In the genomic region with DNA sequence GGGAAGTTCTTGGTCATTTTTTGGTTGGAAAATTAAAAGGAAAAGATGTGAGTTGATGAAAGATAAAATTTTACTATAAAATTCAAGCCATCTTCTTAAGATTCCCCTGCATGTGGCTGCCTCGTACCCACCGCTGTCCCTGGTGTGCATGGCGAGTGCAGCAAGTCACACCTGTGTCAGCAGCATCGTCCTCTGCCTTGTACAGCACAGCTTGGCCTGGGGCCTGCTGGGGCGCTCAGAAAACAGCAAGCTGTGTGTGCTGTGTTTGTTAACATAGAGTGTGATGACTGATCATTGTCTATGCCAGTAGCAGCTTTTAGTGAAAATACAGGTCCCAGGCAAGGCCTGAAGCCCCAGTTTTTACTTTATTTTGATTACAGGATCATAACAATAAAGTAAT, we compare ENCODE assay signal across 25 cellular contexts.
"Had no signal": no experiment of that assay in that cellular context is flagged by ENCODE, and none has a peak within 500 bp of the region (broad histone marks: within the 10 kb centered on the region; RNA-seq: fewer than 3 reads in every experiment).

No MANE protein-coding gene starts in this region.

- DNase-seq: effector CD8-positive, alpha-beta T cell; esophagus squamous epithelium; foreskin melanocyte; glutamatergic neuron; heart right ventricle; hippocampal formation; left cardiac atrium; left lung; mesendoderm; midbrain; natural killer cell; posterior cingulate gyrus; psoas muscle; right cardiac atrium; sigmoid colon; stimulated activated CD4-positive, alpha-beta T cell treated with anti-CD3 and anti-CD28 coated beads, Interleukin-2, amount 100 ng/mL, for 24 hours; stimulated activated CD4-positive, alpha-beta T cell treated with anti-CD3 and anti-CD28 coated beads, Interleukin-4, amount 100 ng/mL, for 24 hours; stimulated activated naive B cell treated with anti-CD40 and anti-IgM and Interleukin-4, amounts not matched to agents 10 μg/mL and 1 μg/mL and 100 μg/mL, for 72 hours; transverse colon; upper lobe of right lung; uterus had no signal

- H3K27ac Mint-ChIP-seq: dendritic cell treated with granulocyte-macrophage colony-stimulating factor and Interleukin-4, amounts not matched to agents 40 ng/mL and 50 ng/mL, for 4 days; stimulated activated naive B cell treated with anti-CD40 and anti-IgM and Interleukin-4, amounts not matched to agents 10 μg/mL and 1 μg/mL and 100 μg/mL, for 72 hours; stimulated activated naive CD8-positive, alpha-beta T cell treated with anti-CD3 and anti-CD28 coated beads, Interleukin-15, Interleukin-2, amounts not matched to agents 100 ng/mL and 50 ng/mL, for 24 hours had no signal

- H3K36me3 ChIP-seq: uterus had no signal

- H3K27me3 Mint-ChIP-seq: dendritic cell treated with granulocyte-macrophage colony-stimulating factor and Interleukin-4, amounts not matched to agents 40 ng/mL and 50 ng/mL, for 4 days; stimulated activated naive B cell treated with anti-CD40 and anti-IgM and Interleukin-4, amounts not matched to agents 10 μg/mL and 1 μg/mL and 100 μg/mL, for 72 hours; stimulated activated naive CD8-positive, alpha-beta T cell treated with anti-CD3 and anti-CD28 coated beads, Interleukin-15, Interleukin-2, amounts not matched to agents 100 ng/mL and 50 ng/mL, for 24 hours had no signal

- H3K4me1 Mint-ChIP-seq: stimulated activated naive B cell treated with anti-CD40 and anti-IgM and Interleukin-4, amounts not matched to agents 10 μg/mL and 1 μg/mL and 100 μg/mL, for 72 hours had no signal

- H3K4me3 Mint-ChIP-seq: dendritic cell treated with granulocyte-macrophage colony-stimulating factor and Interleukin-4, amounts not matched to agents 40 ng/mL and 50 ng/mL, for 4 days; natural killer cell; neural crest cell; stimulated activated naive B cell treated with anti-CD40 and anti-IgM and Interleukin-4, amounts not matched to agents 10 μg/mL and 1 μg/mL and 100 μg/mL, for 72 hours; stimulated activated naive CD8-positive, alpha-beta T cell treated with anti-CD3 and anti-CD28 coated beads, Interleukin-15, Interleukin-2, amounts not matched to agents 100 ng/mL and 50 ng/mL, for 24 hours had no signal

- H3K9me3 ChIP-seq: esophagus squamous epithelium, heart right ventricle, left lung, psoas muscle, sigmoid colon, suprapubic skin, transverse colon, upper lobe of right lung, uterus had no signal

- H3K36me3 Mint-ChIP-seq: natural killer cell had no signal

- H3K27ac ChIP-seq: esophagus squamous epithelium, heart right ventricle, left lung, psoas muscle, sigmoid colon, suprapubic skin, transverse colon, upper lobe of right lung, uterus had no signal

- H3K4me1 ChIP-seq: sigmoid colon, transverse colon, upper lobe of right lung, uterus had no signal

- H3K4me3 ChIP-seq: esophagus squamous epithelium, heart right ventricle, left lung, psoas muscle, sigmoid colon, suprapubic skin, transverse colon, upper lobe of right lung, uterus had no signal

- H3K27me3 ChIP-seq: esophagus squamous epithelium, heart right ventricle, left lung, sigmoid colon, suprapubic skin, transverse colon, upper lobe of right lung, uterus had no signal

- ATAC-seq: heart right ventricle; left cardiac atrium; left lung; natural killer cell; psoas muscle; right cardiac atrium; stimulated activated naive B cell treated with anti-CD40 and anti-IgM and Interleukin-4, amounts not matched to agents 10 μg/mL and 1 μg/mL and 100 μg/mL, for 72 hours; upper lobe of right lung had no signal

- H3K9me3 Mint-ChIP-seq: dendritic cell treated with granulocyte-macrophage colony-stimulating factor and Interleukin-4, amounts not matched to agents 40 ng/mL and 50 ng/mL, for 4 days; natural killer cell; neural crest cell; stimulated activated naive B cell treated with anti-CD40 and anti-IgM and Interleukin-4, amounts not matched to agents 10 μg/mL and 1 μg/mL and 100 μg/mL, for 72 hours; stimulated activated naive CD8-positive, alpha-beta T cell treated with anti-CD3 and anti-CD28 coated beads, Interleukin-15, Interleukin-2, amounts not matched to agents 100 ng/mL and 50 ng/mL, for 24 hours had no signal
